9 cellular contexts compared by ENCODE assay signal in genomic region chr19:54415208-54415900, GRCh38. TPM values are rescaled to one million over a fixed set of nuclear protein-coding genes. Genes with fewer than 3 reads are reported as not detected.
DNase-seq lines count a peak whose midpoint lies in the region; TF ChIP-seq lines count a peak whose summit lies in the region.
"Had no signal": no experiment of that assay in that cellular context is flagged by ENCODE, and none has a peak within 500 bp of the region (broad histone marks: within the 10 kb centered on the region; RNA-seq: fewer than 3 reads in every experiment).

TTYH1 (plus strand) TSS chr19:54415464; CDS start chr19:54415553, 89 bp downstream.

- H3K4me1 Mint-ChIP-seq in activated CD4-positive, alpha-beta memory T cell treated with anti-CD3 and anti-CD28 coated beads, Interleukin-2, amount 10 ng/mL, durations not matched to agents 7 days and 5 days: peaks cover 19% of the 10 kb centered on the region

- H3K4me3 ChIP-seq in GM12864 (ENCODE audit: low read depth, low read length) (no peak within 1 kb of the TSS), spleen (peak within 1 kb of the TSS in 1 of 8 donors; percentile 37), uterus (peak within 1 kb of the TSS in 1 of 2 donors; percentile 1), transverse colon (peak within 1 kb of the TSS in 1 of 4 donors; percentile 12), tibial artery (no peak within 1 kb of the TSS)

- no peaks in the 10 kb centered on the region for H3K9me3 ChIP-seq in spleen
- no peaks in the 10 kb centered on the region for H3K9me3 ChIP-seq in uterus
- no peaks in the 10 kb centered on the region for H3K9me3 ChIP-seq in transverse colon
- H3K9me3 ChIP-seq in tibial artery: no peaks in the 10 kb centered on the region

- in situ Hi-C loops in ACHN (cut with HindIII; ENCODE audit: low pct_ligation_motif_present, low pct_unique_long_range_greater_than_20kb, low sequenced_read_pairs): no loop called here
- in situ Hi-C loops in transverse colon (cut with MboI; ENCODE audit: low pct_ligation_motif_present in 1 of 4, low pct_unique_long_range_greater_than_20kb in 1 of 4, low sequenced_read_pairs in 3 of 4): no loop called here

- 2 to 7% (median 3%) methylated on average over 28 to 66 of the region's 68 CpGs for WGBS in spleen, 5 donors
- WGBS in transverse colon (ENCODE audit: low coverage in 1 of 2), 2 donors: 19% methylated on average over 43 of the region's 68 CpGs; no CpG with 5 or more reads in 1 of the 2 donors

- no peak for TF ChIP-seq EP300 in transverse colon (IDR thresholded peaks at IDR 0.05; ENCODE audit: low read depth)

- no peak for DNase-seq in GM12864 (ENCODE audit: low read depth)
- no peak for DNase-seq in activated CD4-positive, alpha-beta memory T cell treated with anti-CD3 and anti-CD28 coated beads, Interleukin-2, amount 10 ng/mL, durations not matched to agents 7 days and 5 days
- DNase-seq in germinal center (ENCODE audit: low spot score): peak; percentile 84
- DNase-seq in spleen: no peak
- DNase-seq in ACHN: no peak
- DNase-seq in uterus: no peak
- DNase-seq in transverse colon: no peak
- DNase-seq in tibial artery: no peak
- DNase-seq: NCI-H1105 treated with DMSO at 0.1 percent for 48 hours had no signal

- peak within 1 kb of the TSS; percentile 57 for H3K27ac Mint-ChIP-seq in activated CD4-positive, alpha-beta memory T cell treated with anti-CD3 and anti-CD28 coated beads, Interleukin-2, amount 10 ng/mL, durations not matched to agents 7 days and 5 days

- peaks cover 0 to 47% (median 22%) of the 10 kb centered on the region in 6 donors for H3K4me1 ChIP-seq in spleen
- no peaks in the 10 kb centered on the region for H3K4me1 ChIP-seq in uterus
- H3K4me1 ChIP-seq in transverse colon: no peaks in the 10 kb centered on the region
- peaks cover 0 to 17% (median under 1%) of the 10 kb centered on the region in 4 donors for H3K4me1 ChIP-seq in tibial artery

- intact Hi-C loops in spleen (cut with DNase I; ENCODE audit: low total_unique reads) (no loop called here), uterus (cut with DNase I; ENCODE audit: low total_unique reads) (no loop called here), transverse colon (cut with DNase I; ENCODE audit: low total_unique reads) (no loop called here), tibial artery (cut with DNase I; ENCODE audit: low total_unique reads) (no loop called here)

- peaks cover 16% of the 10 kb centered on the region for H3K9me3 Mint-ChIP-seq in activated CD4-positive, alpha-beta memory T cell treated with anti-CD3 and anti-CD28 coated beads, Interleukin-2, amount 10 ng/mL, durations not matched to agents 7 days and 5 days

- TF ChIP-seq POLR2A in spleen (IDR thresholded peaks at IDR 0.05): no peak
- no peak for TF ChIP-seq POLR2A in uterus (IDR thresholded peaks at IDR 0.05)
- no peak for TF ChIP-seq POLR2A in transverse colon (IDR thresholded peaks at IDR 0.05)

- H3K36me3 ChIP-seq in spleen (no peaks in the 10 kb centered on the region), uterus (no peaks in the 10 kb centered on the region), transverse colon (no peaks in the 10 kb centered on the region), tibial artery (no peaks in the 10 kb centered on the region)

- H3K27me3 ChIP-seq in spleen (replicated peaks in 1 of 7) (peaks cover 15 to 84% (median 46%) of the 10 kb centered on the region in 7 donors), uterus (peaks cover 3 to 22% of the 10 kb centered on the region in 2 donors), transverse colon (peaks cover 65% of the 10 kb centered on the region), tibial artery (peaks cover 0 to 81% of the 10 kb centered on the region in 2 donors)

- peak; percentile 42 for TF ChIP-seq CTCF in GM12864 (IDR thresholded peaks at IDR 0.05; ENCODE audit: low read depth, low read length, missing control alignments)
- TF ChIP-seq CTCF in spleen (IDR thresholded peaks at IDR 0.05 in 8 of 11, conservative IDR thresholded peaks at IDR 0.05 in 3 of 11): peak in 6 of 11 experiments; percentile 19 to 61 (median 48)
- no peak for TF ChIP-seq CTCF in uterus (IDR thresholded peaks at IDR 0.05)
- peak in 2 of 5 experiments; percentile 15 to 30 for TF ChIP-seq CTCF in transverse colon (IDR thresholded peaks at IDR 0.05)
- TF ChIP-seq CTCF in tibial artery (IDR thresholded peaks at IDR 0.05): no peak

- no peak within 1 kb of the TSS for H3K4me3 Mint-ChIP-seq in activated CD4-positive, alpha-beta memory T cell treated with anti-CD3 and anti-CD28 coated beads, Interleukin-2, amount 10 ng/mL, durations not matched to agents 7 days and 5 days

- H3K27ac ChIP-seq in spleen: peak within 1 kb of the TSS in 1 of 8 donors; percentile 21
- H3K27ac ChIP-seq in uterus: peak within 1 kb of the TSS in 1 of 2 donors; percentile 8
- H3K27ac ChIP-seq in transverse colon: no peak within 1 kb of the TSS
- no peak within 1 kb of the TSS for H3K27ac ChIP-seq in tibial artery

- peaks cover 35% of the 10 kb centered on the region for H3K27me3 Mint-ChIP-seq in activated CD4-positive, alpha-beta memory T cell treated with anti-CD3 and anti-CD28 coated beads, Interleukin-2, amount 10 ng/mL, durations not matched to agents 7 days and 5 days

- peaks cover 13% of the 10 kb centered on the region for H3K36me3 Mint-ChIP-seq in activated CD4-positive, alpha-beta memory T cell treated with anti-CD3 and anti-CD28 coated beads, Interleukin-2, amount 10 ng/mL, durations not matched to agents 7 days and 5 days (ENCODE audit: low read depth)

- POLR2A ChIA-PET in activated CD4-positive, alpha-beta memory T cell treated with anti-CD3 and anti-CD28 coated beads, Interleukin-2, amount 10 ng/mL, durations not matched to agents 7 days and 5 days (lab: Charles Lee): interaction anchor here (0.7 kb wide), 1 partner anchor 214 kb away, joined by 3 read pairs; no protein-coding TSS in a partner anchor

- CTCF ChIA-PET in activated CD4-positive, alpha-beta memory T cell treated with anti-CD3 and anti-CD28 coated beads, Interleukin-2, amount 10 ng/mL, durations not matched to agents 7 days and 5 days (lab: Charles Lee): interaction anchor here (1.8 kb wide), 1 partner anchor 9 kb away, joined by 4 read pairs; no protein-coding TSS in a partner anchor

RNA-seq across cellular contexts. Expression of gene TTYH1, which starts in this region (rescaled TPM):
- total RNA-seq in activated CD4-positive, alpha-beta memory T cell treated with anti-CD3 and anti-CD28 coated beads, Interleukin-2, amount 10 ng/mL, durations not matched to agents 7 days and 5 days: under 1 TPM; 0.53 to 0.68 TPM
- total RNA-seq in spleen (1 to 10 TPM in 5 of 7 donors, under 1 TPM in 2; 0.97 to 2.9 (median 1.2) TPM), uterus (10 to 100 TPM in 1 of 4 donors, 1 to 10 TPM in 1, not detected in 2; 1.9 to 10.2 TPM), transverse colon (1 to 10 TPM; 1.1 to 7.5 (median 3.0) TPM)
- polyA plus RNA-seq in spleen: 1 to 10 TPM; 1.1 to 3.5 (median 1.2) TPM

Comparison
In these comparisons a context has a peak if more than half of its experiments do, and no peak if none do; other contexts are left out.
1. CTCF ChIP-seq: peak in GM12864 (single experiment) and spleen (6 of 11); none in uterus (0 of 4) and tibial artery (0 of 2).